Comparison of ENCODE assay signal across 1 cellular context in genomic region chr16:89352091-89352681, GRCh38.
TF ChIP-seq lines count a peak whose summit lies in the region.

No MANE protein-coding gene starts in this region.

TF ChIP-seq in IMR-90, 13 proteins besides CTCF, POLR2A, EP300 and RAD21 (continued from another document):
- no peak for TF ChIP-seq CEBPB (IDR thresholded peaks at IDR 0.05; ENCODE audit: low read depth, low read length)
- no peak for TF ChIP-seq MAZ (IDR thresholded peaks at IDR 0.05; ENCODE audit: borderline replicate concordance, low read depth, low read length)
- no peak for TF ChIP-seq CHD1 (IDR thresholded peaks at IDR 0.05; ENCODE audit: low read depth, low read length)
